1 cellular context compared by ENCODE assay signal in the genomic region with DNA sequence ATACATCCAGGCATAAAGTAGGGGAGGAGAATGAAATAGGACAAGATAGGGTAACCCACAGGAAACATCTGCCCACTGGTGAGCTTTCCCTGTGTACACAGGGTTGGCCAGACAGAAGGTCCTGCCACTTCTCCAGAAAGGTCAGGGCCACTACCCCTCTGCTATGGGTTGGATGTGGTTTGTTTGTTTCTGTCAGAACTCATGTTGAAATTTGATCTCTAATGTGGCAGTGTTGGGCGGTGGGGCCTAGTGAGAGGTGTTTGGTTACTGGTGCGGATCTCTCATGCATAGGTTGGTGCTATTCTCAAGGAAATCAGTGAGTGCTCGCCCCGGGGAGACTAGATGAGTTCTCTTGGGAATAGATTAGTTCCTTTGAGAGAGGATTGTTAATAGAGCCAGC.
TF ChIP-seq lines count a peak whose summit lies in the region.

No MANE protein-coding gene starts in this region.

TF ChIP-seq in GM12878, 131 proteins besides CTCF, POLR2A, EP300 and RAD21 (continued from another document):
- TF ChIP-seq RBBP5 (conservative IDR thresholded peaks at IDR 0.05) (no peak), ZNF687 (IDR thresholded peaks at IDR 0.05) (0 out of 2 replicates have a peak, but pooled peaks have one; percentile 35), NBN (IDR thresholded peaks at IDR 0.05) (peak; percentile 41; the same call in 1 of the 2 replicates), RCOR1 (conservative IDR thresholded peaks at IDR 0.05; ENCODE audit: low read depth, low read length) (no peak), GATAD2B (conservative IDR thresholded peaks at IDR 0.05; ENCODE audit: low read depth) (peak; percentile 85), BHLHE40 (IDR thresholded peaks at IDR 0.05; ENCODE audit: borderline replicate concordance in 1 of 2, low read depth in 2 of 2, low read length in 1 of 2) (peak in 1 of 2 experiments; percentile 35; a peak in 2 of 4 replicates), DPF2 (IDR thresholded peaks at IDR 0.05) (no peak)
